Comparison of ENCODE assay signal across 8 cellular contexts in the genomic region with DNA sequence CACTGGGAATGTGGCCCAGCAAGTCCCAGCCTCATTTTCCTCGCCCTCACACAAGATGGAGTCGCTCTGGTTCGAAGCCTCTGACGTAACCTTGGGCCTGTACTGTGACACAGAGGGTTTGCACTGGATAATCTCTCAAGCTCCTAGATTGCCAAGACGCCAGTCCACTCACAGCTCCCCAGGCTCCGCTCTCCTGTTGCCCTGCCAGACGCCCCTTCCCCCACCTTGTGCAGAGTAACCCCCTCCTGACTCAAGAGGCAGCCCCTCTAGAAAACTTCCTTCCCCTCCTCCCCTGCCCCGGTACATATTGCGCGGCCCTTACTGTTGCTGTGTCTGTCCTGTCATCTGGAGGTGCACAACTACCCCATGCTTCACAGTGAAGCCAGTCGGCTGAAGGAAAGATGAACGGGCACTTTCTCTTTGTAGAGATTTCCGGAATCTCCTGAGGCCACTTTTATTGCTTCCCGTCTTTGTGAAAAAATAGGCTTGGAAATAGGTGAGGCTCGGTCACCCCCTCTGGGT. TPM values are rescaled to one million over a fixed set of nuclear protein-coding genes. Genes with fewer than 3 reads are reported as not detected.
DNase-seq lines count a peak whose midpoint lies in the region; TF ChIP-seq lines count a peak whose summit lies in the region.

No MANE protein-coding gene starts in this region.

- TF ChIP-seq CTCF in AG09309 (IDR thresholded peaks at IDR 0.05; ENCODE audit: control insufficient read depth, insufficient read depth, low read depth, low read length, missing control alignments) = no peak

- peak overlapping the region; percentile 28 for H3K27ac ChIP-seq in epithelial cell of prostate

- DNase-seq in AG09309 (ENCODE audit: low read depth) = no peak
- DNase-seq in M059J (ENCODE audit: low read depth) = peak; percentile 53
- no peak for DNase-seq in epithelial cell of prostate (ENCODE audit: low read depth, low spot score)
- DNase-seq in myocyte (ENCODE audit: low read depth) = peak; percentile 40
- DNase-seq in NCI-H2171 treated with DMSO at 0.1 percent for 48 hours (lab: John Stamatoyannopoulos, UW) = no peak
- DNase-seq in SW 1271 (lab: John Stamatoyannopoulos, UW) = no peak
- no peak for DNase-seq in activated gamma-delta T cell (lab: John Stamatoyannopoulos, UW)
- DNase-seq in NCI-H2081 treated with DMSO at 0.1 percent for 48 hours (lab: John Stamatoyannopoulos, UW) = no peak

- peak overlapping the region; percentile 62 for H3K4me3 ChIP-seq in AG09309 (ENCODE audit: control insufficient read depth, low read depth, low read length)

RNA-seq across cellular contexts. Expression of a gene that starts 1.0 kb away (rescaled TPM):
- total RNA-seq in M059J (2014; rRNA removed; shearing (Covaris generic)) = 1.9 and 2.8 TPM in 2 replicates
- 6.5 and 7.9 TPM in 2 replicates for total RNA-seq in myocyte
- 4.4 TPM for polyA plus RNA-seq in myocyte (2012)

Comparison
In these comparisons a context has a peak if more than half of its experiments do, and no peak if none do; other contexts are left out.
1. DNase-seq: peak in M059J (single experiment) and myocyte (single experiment); none in AG09309 (single experiment), epithelial cell of prostate (single experiment), NCI-H2171 treated with DMSO at 0.1 percent for 48 hours (single experiment), SW 1271 (0 of 2), activated gamma-delta T cell (single experiment) and NCI-H2081 treated with DMSO at 0.1 percent for 48 hours (single experiment).